ENCODE assay signal across 1 cellular context in genomic region chr12:44317651-44318126, GRCh38.
TF ChIP-seq lines count a peak whose summit lies in the region.

No MANE protein-coding gene starts in this region.

TF ChIP-seq in GM23338, 12 proteins besides CTCF, POLR2A, EP300 and RAD21 (continued from another document):
- TF ChIP-seq, protein P1, sequence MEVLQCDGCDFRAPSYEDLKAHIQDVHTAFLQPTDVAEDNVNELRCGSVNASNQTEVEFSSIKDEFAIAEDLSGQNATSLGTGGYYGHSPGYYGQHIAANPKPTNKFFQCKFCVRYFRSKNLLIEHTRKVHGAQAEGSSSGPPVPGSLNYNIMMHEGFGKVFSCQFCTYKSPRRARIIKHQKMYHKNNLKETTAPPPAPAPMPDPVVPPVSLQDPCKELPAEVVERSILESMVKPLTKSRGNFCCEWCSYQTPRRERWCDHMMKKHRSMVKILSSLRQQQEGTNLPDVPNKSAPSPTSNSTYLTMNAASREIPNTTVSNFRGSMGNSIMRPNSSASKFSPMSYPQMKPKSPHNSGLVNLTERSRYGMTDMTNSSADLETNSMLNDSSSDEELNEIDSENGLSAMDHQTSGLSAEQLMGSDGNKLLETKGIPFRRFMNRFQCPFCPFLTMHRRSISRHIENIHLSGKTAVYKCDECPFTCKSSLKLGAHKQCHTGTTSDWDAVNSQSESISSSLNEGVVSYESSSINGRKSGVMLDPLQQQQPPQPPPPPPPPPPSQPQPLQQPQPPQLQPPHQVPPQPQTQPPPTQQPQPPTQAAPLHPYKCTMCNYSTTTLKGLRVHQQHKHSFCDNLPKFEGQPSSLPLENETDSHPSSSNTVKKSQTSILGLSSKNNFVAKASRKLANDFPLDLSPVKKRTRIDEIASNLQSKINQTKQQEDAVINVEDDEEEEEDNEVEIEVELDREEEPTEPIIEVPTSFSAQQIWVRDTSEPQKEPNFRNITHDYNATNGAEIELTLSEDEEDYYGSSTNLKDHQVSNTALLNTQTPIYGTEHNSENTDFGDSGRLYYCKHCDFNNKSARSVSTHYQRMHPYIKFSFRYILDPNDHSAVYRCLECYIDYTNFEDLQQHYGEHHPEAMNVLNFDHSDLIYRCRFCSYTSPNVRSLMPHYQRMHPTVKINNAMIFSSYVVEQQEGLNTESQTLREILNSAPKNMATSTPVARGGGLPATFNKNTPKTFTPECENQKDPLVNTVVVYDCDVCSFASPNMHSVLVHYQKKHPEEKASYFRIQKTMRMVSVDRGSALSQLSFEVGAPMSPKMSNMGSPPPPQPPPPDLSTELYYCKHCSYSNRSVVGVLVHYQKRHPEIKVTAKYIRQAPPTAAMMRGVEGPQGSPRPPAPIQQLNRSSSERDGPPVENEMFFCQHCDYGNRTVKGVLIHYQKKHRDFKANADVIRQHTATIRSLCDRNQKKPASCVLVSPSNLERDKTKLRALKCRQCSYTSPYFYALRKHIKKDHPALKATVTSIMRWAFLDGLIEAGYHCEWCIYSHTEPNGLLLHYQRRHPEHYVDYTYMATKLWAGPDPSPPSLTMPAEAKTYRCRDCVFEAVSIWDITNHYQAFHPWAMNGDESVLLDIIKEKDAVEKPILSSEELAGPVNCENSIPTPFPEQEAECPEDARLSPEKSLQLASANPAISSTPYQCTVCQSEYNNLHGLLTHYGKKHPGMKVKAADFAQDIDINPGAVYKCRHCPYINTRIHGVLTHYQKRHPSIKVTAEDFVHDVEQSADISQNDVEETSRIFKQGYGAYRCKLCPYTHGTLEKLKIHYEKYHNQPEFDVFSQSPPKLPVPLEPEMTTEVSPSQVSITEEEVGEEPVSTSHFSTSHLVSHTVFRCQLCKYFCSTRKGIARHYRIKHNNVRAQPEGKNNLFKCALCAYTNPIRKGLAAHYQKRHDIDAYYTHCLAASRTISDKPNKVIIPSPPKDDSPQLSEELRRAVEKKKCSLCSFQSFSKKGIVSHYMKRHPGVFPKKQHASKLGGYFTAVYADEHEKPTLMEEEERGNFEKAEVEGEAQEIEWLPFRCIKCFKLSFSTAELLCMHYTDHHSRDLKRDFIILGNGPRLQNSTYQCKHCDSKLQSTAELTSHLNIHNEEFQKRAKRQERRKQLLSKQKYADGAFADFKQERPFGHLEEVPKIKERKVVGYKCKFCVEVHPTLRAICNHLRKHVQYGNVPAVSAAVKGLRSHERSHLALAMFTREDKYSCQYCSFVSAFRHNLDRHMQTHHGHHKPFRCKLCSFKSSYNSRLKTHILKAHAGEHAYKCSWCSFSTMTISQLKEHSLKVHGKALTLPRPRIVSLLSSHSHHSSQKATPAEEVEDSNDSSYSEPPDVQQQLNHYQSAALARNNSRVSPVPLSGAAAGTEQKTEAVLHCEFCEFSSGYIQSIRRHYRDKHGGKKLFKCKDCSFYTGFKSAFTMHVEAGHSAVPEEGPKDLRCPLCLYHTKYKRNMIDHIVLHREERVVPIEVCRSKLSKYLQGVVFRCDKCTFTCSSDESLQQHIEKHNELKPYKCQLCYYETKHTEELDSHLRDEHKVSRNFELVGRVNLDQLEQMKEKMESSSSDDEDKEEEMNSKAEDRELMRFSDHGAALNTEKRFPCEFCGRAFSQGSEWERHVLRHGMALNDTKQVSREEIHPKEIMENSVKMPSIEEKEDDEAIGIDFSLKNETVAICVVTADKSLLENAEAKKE (CRISPR knock-in tag; IDR thresholded peaks at IDR 0.05), result no peak
- no peak for TF ChIP-seq JUNB (IDR thresholded peaks at IDR 0.05; ENCODE audit: unreplicated experiment)
- TF ChIP-seq ZNF331 (CRISPR knock-in tag; IDR thresholded peaks at IDR 0.05; ENCODE audit: low read depth), result no peak
